In genomic region chr5:143077453-143078103, GRCh38 we compare ENCODE assay signal across 1 cellular context.
TF ChIP-seq lines count a peak whose summit lies in the region.

No MANE protein-coding gene starts in this region.

TF ChIP-seq in HepG2, 621 proteins besides CTCF, POLR2A, EP300 and RAD21 (continued from another document):
- no peak for TF ChIP-seq ZNF143 (CRISPR knock-in tag; IDR thresholded peaks at IDR 0.05)
- no peak for TF ChIP-seq CBX5 (CRISPR knock-in tag; IDR thresholded peaks at IDR 0.05; ENCODE audit: borderline replicate concordance)
- TF ChIP-seq SP1 (IDR thresholded peaks at IDR 0.05): no peak
- TF ChIP-seq SP1 (CRISPR knock-in tag; IDR thresholded peaks at IDR 0.05): no peak
- TF ChIP-seq GATAD2A (CRISPR knock-in tag; IDR thresholded peaks at IDR 0.05): 0 out of 2 replicates have a peak, but pooled peaks have one; percentile 18
- TF ChIP-seq BCL6 (CRISPR knock-in tag; IDR thresholded peaks at IDR 0.05): peak; percentile 83
- no peak for TF ChIP-seq RFXAP (CRISPR knock-in tag; IDR thresholded peaks at IDR 0.05; ENCODE audit: borderline replicate concordance)
- TF ChIP-seq CCAR2 (optimal IDR thresholded peaks at IDR 0.05; ENCODE audit: low read depth, low read length): no peak
- no peak for TF ChIP-seq SCMH1 (CRISPR knock-in tag; IDR thresholded peaks at IDR 0.05; ENCODE audit: borderline replicate concordance)
- TF ChIP-seq MYC (CRISPR knock-in tag; IDR thresholded peaks at IDR 0.05; ENCODE audit: borderline replicate concordance): no peak
- no peak for TF ChIP-seq FOXM1 (CRISPR knock-in tag; IDR thresholded peaks at IDR 0.05)
- TF ChIP-seq KDM6A (CRISPR knock-in tag; IDR thresholded peaks at IDR 0.05; ENCODE audit: low read depth): no peak
- TF ChIP-seq NCOA1 (CRISPR knock-in tag; IDR thresholded peaks at IDR 0.05): no peak
- peak; percentile 76; the same call in 1 of the 2 replicates for TF ChIP-seq ZNF281 (CRISPR knock-in tag; IDR thresholded peaks at IDR 0.05; ENCODE audit: borderline replicate concordance)
- no peak for TF ChIP-seq KLF9 (CRISPR knock-in tag; IDR thresholded peaks at IDR 0.05; ENCODE audit: low read depth)
- TF ChIP-seq ZNF354B (CRISPR knock-in tag; IDR thresholded peaks at IDR 0.05): no peak
- TF ChIP-seq ZBTB33 (CRISPR knock-in tag; IDR thresholded peaks at IDR 0.05): peak; percentile 56
- no peak for TF ChIP-seq ELK4 (CRISPR knock-in tag; IDR thresholded peaks at IDR 0.05; ENCODE audit: borderline replicate concordance)
- TF ChIP-seq ZNF569 (CRISPR knock-in tag; IDR thresholded peaks at IDR 0.05; ENCODE audit: borderline replicate concordance): no peak
- TF ChIP-seq SNRNP70 (IDR thresholded peaks at IDR 0.05; ENCODE audit: low read depth, low read length): no peak
- no peak for TF ChIP-seq ZUFSP (CRISPR knock-in tag; IDR thresholded peaks at IDR 0.05; ENCODE audit: borderline replicate concordance)
- TF ChIP-seq GATAD1 (CRISPR knock-in tag; IDR thresholded peaks at IDR 0.05): no peak
- peak; percentile 46 for TF ChIP-seq HNF4A (CRISPR knock-in tag; IDR thresholded peaks at IDR 0.05)
- TF ChIP-seq ZNF788 (CRISPR knock-in tag; IDR thresholded peaks at IDR 0.05; ENCODE audit: borderline replicate concordance): no peak
- no peak for TF ChIP-seq SP5 (CRISPR knock-in tag; IDR thresholded peaks at IDR 0.05; ENCODE audit: borderline replicate concordance, low read depth)
- TF ChIP-seq HIVEP1 (CRISPR knock-in tag; IDR thresholded peaks at IDR 0.05): no peak
- peak; percentile 32; the same call in 1 of the 2 replicates for TF ChIP-seq ZMYM4 (CRISPR knock-in tag; IDR thresholded peaks at IDR 0.05)
- TF ChIP-seq HNF4G (IDR thresholded peaks at IDR 0.05; ENCODE audit: borderline replicate concordance, low read depth, low read length): 0 out of 2 replicates have a peak, but pooled peaks have one; percentile 13
- no peak for TF ChIP-seq HNF4G (CRISPR knock-in tag; IDR thresholded peaks at IDR 0.05; ENCODE audit: borderline replicate concordance, low read depth)
- TF ChIP-seq SALL1 (CRISPR knock-in tag; IDR thresholded peaks at IDR 0.05): peak; percentile 31; the same call in 1 of the 2 replicates
- TF ChIP-seq ARID5B (CRISPR knock-in tag; IDR thresholded peaks at IDR 0.05): peak; percentile 47; the same call in 1 of the 2 replicates
